30 cellular contexts compared by ENCODE assay signal in the genomic region with DNA sequence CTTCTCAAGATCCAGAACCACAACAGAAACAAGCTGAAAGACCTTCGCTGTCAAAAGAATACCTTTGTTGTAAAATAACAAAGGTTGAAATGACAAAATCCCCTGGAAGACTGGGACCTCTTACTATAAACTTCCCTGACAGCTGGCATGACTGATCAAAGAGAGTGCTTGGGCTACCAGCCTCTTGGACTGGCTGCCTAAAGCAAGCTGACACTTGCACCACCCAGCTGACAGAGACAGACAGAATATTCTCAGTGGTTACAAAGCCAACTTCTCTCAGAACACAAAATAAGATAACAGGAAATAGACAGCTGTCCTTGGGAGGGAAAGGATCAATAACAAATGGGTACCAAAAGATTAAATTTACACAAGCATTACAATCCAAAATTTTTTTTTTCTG.
"Had no signal": no experiment of that assay in that cellular context is flagged by ENCODE, and none has a peak within 500 bp of the region (broad histone marks: within the 10 kb centered on the region; RNA-seq: fewer than 3 reads in every experiment).

No MANE protein-coding gene starts in this region.

- H3K4me1 Mint-ChIP-seq: activated CD4-positive, alpha-beta T cell treated with anti-CD3 and anti-CD28 coated beads, Interleukin-2, amount 10 ng/mL, durations not matched to agents 7 days and 5 days; activated T-helper 17 cell treated with anti-CD3 and anti-CD28 coated beads, Interleukin-2, amount 50 U/mL, for 72 hours; T-helper 17 cell had no signal

- H3K9me3 ChIP-seq: esophagus muscularis mucosa, gastroesophageal sphincter had no signal

- DNase-seq: activated CD4-positive, alpha-beta T cell treated with anti-CD3 and anti-CD28 coated beads for 1 hour; activated CD4-positive, alpha-beta T cell treated with anti-CD3 and anti-CD28 coated beads for 4 hours; activated CD4-positive, alpha-beta T cell treated with anti-CD3 and anti-CD28 coated beads, Interleukin-2, amount 10 ng/mL, durations not matched to agents 7 days and 5 days; activated CD4-positive, alpha-beta T cell treated with anti-CD3 and anti-CD28 coated beads, Interleukin-2, amount 50 U/mL, for 4 hours; activated CD8-positive, alpha-beta memory T cell treated with anti-CD3 and anti-CD28 coated beads for 24 hours; activated CD8-positive, alpha-beta T cell treated with anti-CD3 and anti-CD28 coated beads for 36 hours; activated effector memory CD4-positive, alpha-beta T cell treated with Interleukin-2 at 50 U/mL for 16 hours; activated gamma-delta T cell treated with Interleukin-2 at 50 U/mL for 16 hours; activated naive CD4-positive, alpha-beta T cell treated with anti-CD3 and anti-CD28 coated beads, Interleukin-2, amount 50 U/mL, for 16 hours; activated naive CD4-positive, alpha-beta T cell treated with Interleukin-2 at 50 U/mL for 16 hours; activated T-cell treated with anti-CD3 and anti-CD28 coated beads, Interleukin-2, amount 50 U/mL, for 4 hours; amniotic stem cell; anterior cingulate cortex; brain microvascular endothelial cell; caudate nucleus; cortex of kidney; dermis blood vessel endothelial cell; effector CD4-positive, alpha-beta T cell; effector memory CD8-positive, alpha-beta T cell; erythroblast; foreskin melanocyte; hippocampal formation; T-helper 1 cell; T-helper 17 cell; T1000 had no signal

- H3K9me3 Mint-ChIP-seq: activated CD4-positive, alpha-beta T cell treated with anti-CD3 and anti-CD28 coated beads, Interleukin-2, amount 10 ng/mL, durations not matched to agents 7 days and 5 days had no signal

- H3K4me1 ChIP-seq: esophagus muscularis mucosa, gastroesophageal sphincter had no signal

- H3K27ac ChIP-seq: brain microvascular endothelial cell, esophagus muscularis mucosa, gastroesophageal sphincter had no signal

- H3K4me3 Mint-ChIP-seq: activated CD4-positive, alpha-beta T cell treated with anti-CD3 and anti-CD28 coated beads, Interleukin-2, amount 10 ng/mL, durations not matched to agents 7 days and 5 days; activated CD8-positive, alpha-beta T cell treated with anti-CD3 and anti-CD28 coated beads for 36 hours; activated naive CD8-positive, alpha-beta T cell; activated T-cell treated with anti-CD3 and anti-CD28 coated beads, Interleukin-2, amount 50 U/mL, for 4 hours; activated T-helper 17 cell treated with anti-CD3 and anti-CD28 coated beads, Interleukin-2, amount 50 U/mL, for 72 hours; effector memory CD8-positive, alpha-beta T cell; T-helper 17 cell; T-helper 2 cell treated with Interferon-gamma antibody and Interleukin-4, amounts not matched to agents 5 μg/mL and 100 μg/mL, for 36 hours had no signal

- H3K36me3 ChIP-seq: brain microvascular endothelial cell, esophagus muscularis mucosa, gastroesophageal sphincter had no signal

- ATAC-seq: activated CD8-positive, alpha-beta T cell treated with anti-CD3 and anti-CD28 coated beads for 36 hours; activated T-cell treated with anti-CD3 and anti-CD28 coated beads, Interleukin-2, amount 50 U/mL, for 4 hours; activated T-helper 17 cell treated with anti-CD3 and anti-CD28 coated beads, Interleukin-2, amount 50 U/mL, for 72 hours; effector memory CD8-positive, alpha-beta T cell; gastroesophageal sphincter; T-helper 17 cell had no signal

- H3K27me3 Mint-ChIP-seq: activated CD4-positive, alpha-beta T cell treated with anti-CD3 and anti-CD28 coated beads, Interleukin-2, amount 10 ng/mL, durations not matched to agents 7 days and 5 days; activated CD8-positive, alpha-beta T cell treated with anti-CD3 and anti-CD28 coated beads for 36 hours; activated naive CD8-positive, alpha-beta T cell; activated T-helper 17 cell treated with anti-CD3 and anti-CD28 coated beads, Interleukin-2, amount 50 U/mL, for 72 hours; effector memory CD8-positive, alpha-beta T cell; T-helper 17 cell had no signal

- H3K27me3 ChIP-seq: brain microvascular endothelial cell, esophagus muscularis mucosa, gastroesophageal sphincter had no signal

- H3K36me3 Mint-ChIP-seq: activated naive CD8-positive, alpha-beta T cell had no signal

- H3K27ac Mint-ChIP-seq: activated CD4-positive, alpha-beta T cell treated with anti-CD3 and anti-CD28 coated beads, Interleukin-2, amount 10 ng/mL, durations not matched to agents 7 days and 5 days; activated CD8-positive, alpha-beta T cell treated with anti-CD3 and anti-CD28 coated beads for 36 hours; activated naive CD8-positive, alpha-beta T cell; activated T-helper 17 cell treated with anti-CD3 and anti-CD28 coated beads, Interleukin-2, amount 50 U/mL, for 72 hours; effector memory CD8-positive, alpha-beta T cell; T-helper 17 cell; T-helper 2 cell treated with Interferon-gamma antibody and Interleukin-4, amounts not matched to agents 5 μg/mL and 100 μg/mL, for 36 hours had no signal

- H3K4me3 ChIP-seq: esophagus muscularis mucosa, gastroesophageal sphincter had no signal
